14 cellular contexts compared by ENCODE assay signal in genomic region chr6:32146287-32146686, GRCh38. TPM values are rescaled to one million over a fixed set of nuclear protein-coding genes. Genes with fewer than 3 reads are reported as not detected.
DNase-seq lines count a peak whose midpoint lies in the region; ATAC-seq, FAIRE-seq and TF ChIP-seq lines count a peak whose summit lies in the region.
"Had no signal": no experiment of that assay in that cellular context is flagged by ENCODE, and none has a peak within 500 bp of the region (broad histone marks: within the 10 kb centered on the region; RNA-seq: fewer than 3 reads in every experiment).

No MANE protein-coding gene starts in this region.

- H4K8ac ChIP-seq in neuronal stem cell (ENCODE audit: low read depth, low read length), result no peak overlapping the region

- no peak overlapping the region for H4K91ac ChIP-seq in neuronal stem cell (ENCODE audit: low read depth, low read length, poor library complexity)

- no peak overlapping the region for H3K23ac ChIP-seq in neuronal stem cell (ENCODE audit: low read depth, low read length, poor library complexity)

- H3K4me1 ChIP-seq in HUES48 (ENCODE audit: control insufficient read depth, insufficient read depth, low read length), result peaks cover 24% of the 10 kb centered on the region
- H3K4me1 ChIP-seq in neuronal stem cell (ENCODE audit: control insufficient read depth in 2 of 2, insufficient read depth in 1 of 2, low read depth in 1 of 2, low read length in 2 of 2), result peaks cover 8% of the 10 kb centered on the region in 2 donors
- no peaks in the 10 kb centered on the region for H3K4me1 ChIP-seq in pancreas
- H3K4me1 ChIP-seq: prostate gland had no signal

- no peak for ATAC-seq in pancreas
- ATAC-seq: stimulated activated effector memory CD8-positive, alpha-beta T cell treated with anti-CD3 and anti-CD28 coated beads, Interleukin-12 subunit alpha, Interleukin-12 subunit beta, amount 100 ng/mL, for 72 hours had no signal

- H3K4me2 ChIP-seq in neuronal stem cell (ENCODE audit: insufficient read depth, low read length, poor library complexity, severe bottlenecking), result no peak overlapping the region

- H3K14ac ChIP-seq in neuronal stem cell (ENCODE audit: low read length), result no peak overlapping the region

- no CpG with 5 or more reads among the region's 1 CpG for WGBS in neuronal stem cell (ENCODE audit: extremely low coverage in 2 of 2, insufficient read length in 2 of 2, insufficient replicate concordance in 1 of 2), 2 donors
- 74 to 77% methylated on average over 1 of the region's 1 CpG for WGBS in pancreas, 2 donors

- H2AFZ ChIP-seq in neuronal stem cell (ENCODE audit: low read length), result peak overlapping the region; percentile 56

- no peak overlapping the region for H3K4ac ChIP-seq in neuronal stem cell (ENCODE audit: low read length)

- no peak overlapping the region for H3K27ac ChIP-seq in HUES48 (ENCODE audit: low read depth, low read length)
- no peak overlapping the region for H3K27ac ChIP-seq in neuronal stem cell (replicated peaks; ENCODE audit: low read length)
- no peak overlapping the region for H3K27ac ChIP-seq in pancreas
- H3K27ac ChIP-seq: prostate gland, tibial artery had no signal

- no peak for FAIRE-seq in bronchial epithelial cell (lab: Jason Lieb, UNC)
- no peak for FAIRE-seq in pancreas (lab: Jason Lieb, UNC)

- H3K79me1 ChIP-seq in neuronal stem cell (ENCODE audit: low read depth, low read length), result no peaks in the 10 kb centered on the region

- H3K18ac ChIP-seq in neuronal stem cell (ENCODE audit: low read length), result no peak overlapping the region

- TF ChIP-seq CTCF in bronchial epithelial cell (IDR thresholded peaks at IDR 0.05; ENCODE audit: insufficient read depth, low read length, severe bottlenecking) (no peak), pancreas (IDR thresholded peaks at IDR 0.05) (no peak)

- no peak overlapping the region for H2BK120ac ChIP-seq in neuronal stem cell (ENCODE audit: low read depth, low read length)

- no peak overlapping the region for H2BK15ac ChIP-seq in neuronal stem cell (ENCODE audit: low read length)

- no peaks in the 10 kb centered on the region for H3K9me3 ChIP-seq in HUES48 (ENCODE audit: control insufficient read depth, insufficient read depth, low read length)
- H3K9me3 ChIP-seq in neuronal stem cell (replicated peaks in 1 of 2; ENCODE audit: control insufficient read depth in 2 of 2, insufficient read depth in 1 of 2, low read depth in 1 of 2, low read length in 2 of 2), result no peaks in the 10 kb centered on the region
- H3K9me3 ChIP-seq in pancreas, result no peaks in the 10 kb centered on the region
- H3K9me3 ChIP-seq: prostate gland, tibial artery had no signal

- H3K36me3 ChIP-seq in HUES48 (ENCODE audit: control insufficient read depth, insufficient read depth, low read length) (no peaks in the 10 kb centered on the region), bronchial epithelial cell (ENCODE audit: control insufficient read depth, insufficient read depth, low read length) (no peaks in the 10 kb centered on the region), neuronal stem cell (replicated peaks in 1 of 2; ENCODE audit: control insufficient read depth in 2 of 2, insufficient read depth in 2 of 2, low read length in 2 of 2) (no peaks in the 10 kb centered on the region), pancreas (no peaks in the 10 kb centered on the region)
- H3K36me3 ChIP-seq: prostate gland had no signal

- intact Hi-C loops in pancreas (cut with DNase I), result no loop called here

- H3K9ac ChIP-seq in HUES48 (ENCODE audit: low read depth, low read length) (peak overlapping the region; percentile 4; the same call in 1 of the 2 replicates), neuronal stem cell (ENCODE audit: low read depth, low read length, poor library complexity) (no peak overlapping the region)

- H3K27me3 ChIP-seq in HUES48 (ENCODE audit: control insufficient read depth, insufficient read depth, low read length) (peaks cover 25% of the 10 kb centered on the region), bronchial epithelial cell (ENCODE audit: control insufficient read depth, insufficient read depth, low read length) (no peaks in the 10 kb centered on the region), neuronal stem cell (ENCODE audit: control insufficient read depth in 3 of 3, insufficient read depth in 3 of 3, low read depth in 1 of 3, low read length in 3 of 3) (peaks cover 0 to 24% (median 10%) of the 10 kb centered on the region in 3 experiments), pancreas (no peaks in the 10 kb centered on the region)
- H3K27me3 ChIP-seq: tibial artery had no signal

- H2BK12ac ChIP-seq in neuronal stem cell (ENCODE audit: low read length), result no peak overlapping the region

- no peak overlapping the region for H2BK5ac ChIP-seq in neuronal stem cell (ENCODE audit: low read length)

- H2AK5ac ChIP-seq in neuronal stem cell (ENCODE audit: low read depth, low read length), result no peak overlapping the region

- DNase-seq in bronchial epithelial cell (ENCODE audit: low read depth) (peak; percentile 38), neuronal stem cell (ENCODE audit: low spot score) (no peak), pancreas (no peak), NCI-H446 (lab: John Stamatoyannopoulos, UW) (no peak)
- DNase-seq: activated CD4-positive, alpha-beta memory T cell treated with anti-CD3 and anti-CD28 coated beads, Interleukin-2, amount 10 ng/mL, durations not matched to agents 7 days and 5 days; activated T-cell treated with anti-CD3 and anti-CD28 coated beads, Interleukin-2, amount 50 U/mL, for 48 hours; effector CD8-positive, alpha-beta T cell; GOT3; hippocampal formation; NCI-H1417 treated with DMSO at 0.1 percent for 48 hours; tibial artery had no signal

- no peak overlapping the region; the same call in 1 of the 2 replicates for H3K4me3 ChIP-seq in HUES48 (ENCODE audit: low read depth, low read length)
- H3K4me3 ChIP-seq in bronchial epithelial cell (ENCODE audit: low read depth, low read length), result no peak overlapping the region
- no peak overlapping the region for H3K4me3 ChIP-seq in neuronal stem cell (ENCODE audit: low read length in 2 of 2)
- H3K4me3 ChIP-seq in pancreas, result no peak overlapping the region
- H3K4me3 ChIP-seq: prostate gland, tibial artery had no signal

RNA-seq across cellular contexts. Expression of gene PRRT1, which starts 5.5 kb away (rescaled TPM):
- total RNA-seq in bronchial epithelial cell (not detected in 2 replicates), pancreas (under 1 TPM; 0.08 to 0.69 (median 0.37) TPM)
- polyA plus RNA-seq in neuronal stem cell (2013, experiment 1 of 2), result 6.4 TPM
- 6.2 TPM for polyA plus RNA-seq in neuronal stem cell (2013, experiment 2 of 2)
- polyA plus RNA-seq in pancreas, result 1 to 10 TPM; 3.3 to 5.8 TPM

RNA-seq across cellular contexts. Expression of gene PPT2, which starts 7.7 kb away (rescaled TPM):
- total RNA-seq in bronchial epithelial cell, result 5.8 and 38.5 TPM in 2 replicates
- 32.3 TPM for polyA plus RNA-seq in neuronal stem cell (2013, experiment 1 of 2)
- 31.7 TPM for polyA plus RNA-seq in neuronal stem cell (2013, experiment 2 of 2)
- 10 to 100 TPM in 1 of 6 donors, 1 to 10 TPM in 5; 5.6 to 13.9 (median 8.0) TPM for total RNA-seq in pancreas
- 10 to 100 TPM in 1 of 2 donors, 1 to 10 TPM in 1; 9.2 to 12.2 TPM for polyA plus RNA-seq in pancreas

RNA-seq across cellular contexts. Expression of gene FKBPL, which starts 16.2 kb away (rescaled TPM):
- total RNA-seq in bronchial epithelial cell (7.4 and 8.4 TPM in 2 replicates), pancreas (1 to 10 TPM; 2.0 to 4.7 (median 3.3) TPM)
- 6.4 TPM for polyA plus RNA-seq in neuronal stem cell (2013, experiment 1 of 2)
- 5.8 TPM for polyA plus RNA-seq in neuronal stem cell (2013, experiment 2 of 2)
- 1 to 10 TPM; 5.0 to 5.9 TPM for polyA plus RNA-seq in pancreas

RNA-seq across cellular contexts. Expression of gene EGFL8, which starts 18.1 kb away (rescaled TPM):
- total RNA-seq in bronchial epithelial cell (0.26 and 1.7 TPM in 2 replicates), pancreas (10 to 100 TPM in 1 of 6 donors, 1 to 10 TPM in 5; 2.2 to 10.8 (median 5.4) TPM)
- polyA plus RNA-seq in neuronal stem cell (2013, experiment 1 of 2), result 31.8 TPM
- 34.2 TPM for polyA plus RNA-seq in neuronal stem cell (2013, experiment 2 of 2)
- polyA plus RNA-seq in pancreas, result 10 to 100 TPM; 23.1 to 46.8 TPM

RNA-seq across cellular contexts. Expression of gene ATF6B, which starts 18.2 kb away (rescaled TPM):
- 8.7 and 11.1 TPM in 2 replicates for total RNA-seq in bronchial epithelial cell
- polyA plus RNA-seq in neuronal stem cell (2013, experiment 1 of 2), result 43.3 TPM
- polyA plus RNA-seq in neuronal stem cell (2013, experiment 2 of 2), result 41.6 TPM
- total RNA-seq in pancreas, result 10 to 100 TPM; 30.2 to 56.5 (median 36.3) TPM
- 10 to 100 TPM; 54.0 to 68.0 TPM for polyA plus RNA-seq in pancreas
